ENCODE assay signal across 8 cellular contexts in the genomic region with DNA sequence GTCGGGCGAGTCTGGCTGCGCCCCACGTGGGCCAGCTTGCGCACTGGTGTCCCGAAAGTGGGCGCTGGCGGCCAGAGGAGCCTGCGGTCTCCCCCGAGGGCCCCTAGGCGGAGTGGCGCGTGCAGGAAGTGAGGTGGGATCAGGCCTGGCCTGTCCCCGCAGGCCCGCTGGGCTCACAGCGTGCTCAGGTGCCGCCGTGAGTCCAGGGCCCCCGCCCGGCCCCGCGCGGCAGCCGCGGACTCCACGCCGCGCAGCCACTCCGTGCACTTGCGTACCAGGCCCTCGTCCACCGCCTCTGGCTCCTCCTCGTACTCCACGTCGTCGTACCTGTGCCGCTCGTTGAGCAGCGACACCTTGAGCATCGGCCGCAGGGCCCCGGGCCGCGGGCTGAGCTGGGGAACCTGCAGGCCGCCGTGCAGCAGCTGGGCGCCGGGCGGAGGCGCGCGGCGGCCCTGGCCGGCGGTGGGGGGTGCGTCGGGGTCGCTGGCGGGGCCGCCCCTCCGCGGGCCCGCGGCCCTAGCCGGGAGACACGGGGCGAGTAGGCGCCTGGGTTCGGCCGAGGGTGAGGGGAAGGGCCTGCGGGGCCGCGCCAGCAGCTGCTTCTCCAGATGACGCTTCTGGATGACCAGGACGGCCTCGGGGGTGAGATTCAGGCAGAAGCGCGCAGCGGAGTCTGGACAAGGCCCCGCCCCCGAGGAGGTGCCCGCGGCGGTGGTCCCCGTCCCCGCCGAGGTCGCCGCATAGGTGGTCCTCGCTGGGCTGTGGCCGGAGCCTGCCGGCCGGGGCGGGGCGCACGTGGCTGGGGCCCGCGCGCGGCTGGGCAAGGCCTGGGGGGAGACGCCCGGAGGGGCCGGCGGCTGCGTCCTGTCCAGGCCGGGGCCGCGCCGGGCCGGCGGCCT. TPM values are rescaled to one million over a fixed set of nuclear protein-coding genes. Genes with fewer than 3 reads are reported as not detected.
DNase-seq lines count a peak whose midpoint lies in the region; ATAC-seq and TF ChIP-seq lines count a peak whose summit lies in the region.

No MANE protein-coding gene starts in this region.

- H3K36me3 Mint-ChIP-seq in Caco-2 (ENCODE audit: insufficient read depth, unreplicated experiment) = no peaks in the 10 kb centered on the region

- WGBS in body of pancreas, 2 donors = 4 to 5% methylated on average over 16 to 106 of the region's 111 CpGs
- 9% methylated on average over 83 of the region's 111 CpGs for WGBS in mesenchymal stem cell

- H3K4me3 Mint-ChIP-seq in Caco-2 (ENCODE audit: unreplicated experiment) = peak overlapping the region; percentile 17

- no peak overlapping the region for H3K23ac ChIP-seq in mesenchymal stem cell (ENCODE audit: low read length in 2 of 2)

- CTCF ChIA-PET in Caco-2 (lab: Charles Lee) = no interaction called here

- H3K4me1 Mint-ChIP-seq in Caco-2 (ENCODE audit: low read depth, unreplicated experiment) = no peaks in the 10 kb centered on the region

- no peak overlapping the region for H2BK12ac ChIP-seq in mesenchymal stem cell (ENCODE audit: low read length in 2 of 2)

- no peak overlapping the region for H2AFZ ChIP-seq in mesenchymal stem cell (ENCODE audit: low read depth, low read length)

- H3K36me3 ChIP-seq in Caco-2 (ENCODE audit: control insufficient read depth, insufficient read depth, low read length) (no peaks in the 10 kb centered on the region), body of pancreas (replicated peaks in 1 of 2; ENCODE audit: insufficient read depth in 1 of 2, low read depth in 2 of 2) (no peaks in the 10 kb centered on the region), mesenchymal stem cell (ENCODE audit: control insufficient read depth in 1 of 2, insufficient read depth in 2 of 2, low read depth in 1 of 2, low read length in 2 of 2) (no peaks in the 10 kb centered on the region), vagina (no peaks in the 10 kb centered on the region)

- H3K27ac ChIP-seq in body of pancreas = no peak overlapping the region
- H3K27ac ChIP-seq in mesenchymal stem cell (ENCODE audit: low read length, poor library complexity, severe bottlenecking) = no peak overlapping the region
- no peak overlapping the region for H3K27ac ChIP-seq in vagina

- no peak overlapping the region for H3K4ac ChIP-seq in mesenchymal stem cell (ENCODE audit: low read depth in 1 of 2, low read length in 2 of 2)

- DNase-seq in Caco-2 (peak in 1 of 2 experiments; percentile 25), body of pancreas (peak in 3 of 4 donors; percentile 17 to 35 (median 23)), mesenchymal stem cell (peak; percentile 9), vagina (ENCODE audit: extremely low spot score in 2 of 2) (no peak), NOMO-1 treated with DMSO at 0.1 percent for 48 hours (lab: John Stamatoyannopoulos, UW; ENCODE audit: unreplicated experiment) (no peak), SW480 (ENCODE audit: low spot score) (no peak)

- H3K18ac ChIP-seq in mesenchymal stem cell (ENCODE audit: low read depth in 1 of 2, low read length in 2 of 2) = no peak overlapping the region

- no peak overlapping the region for H4K91ac ChIP-seq in mesenchymal stem cell (ENCODE audit: low read length)

- no peak overlapping the region for H2BK15ac ChIP-seq in mesenchymal stem cell (ENCODE audit: low read depth, poor library complexity, severe bottlenecking)

- no TSS peak for BruUV-seq in Caco-2 (replicated peaks; lab: Mats Ljungman, UMichigan)

- POLR2A ChIA-PET in Caco-2 (lab: Charles Lee) = no interaction called here

- ATAC-seq in GM19324 (IDR thresholded peaks at IDR 0.05; ENCODE audit: low FRiP score, unreplicated experiment) (peak; percentile 21), HG03521 (IDR thresholded peaks at IDR 0.05; ENCODE audit: unreplicated experiment) (peak; percentile 34), body of pancreas (peak; percentile 53)

- no peak overlapping the region for H2BK120ac ChIP-seq in mesenchymal stem cell (ENCODE audit: low read depth, low read length)

- H3K4me3 ChIP-seq in Caco-2 (ENCODE audit: low read depth, low read length) (peak overlapping the region; percentile 62), body of pancreas (peak overlapping the region in 1 of 2 donors; percentile 25), mesenchymal stem cell (ENCODE audit: insufficient read depth in 1 of 2, low read depth in 1 of 2, low read length in 2 of 2) (peak overlapping the region in 1 of 2 experiments; percentile 56), vagina (peak overlapping the region; percentile 41 to 42)

- H4K8ac ChIP-seq in mesenchymal stem cell (ENCODE audit: low read length) = no peak overlapping the region

- H3K27ac Mint-ChIP-seq in Caco-2 (ENCODE audit: unreplicated experiment) = no peak overlapping the region

- H3K79me1 ChIP-seq in mesenchymal stem cell (replicated peaks; ENCODE audit: low read length, poor library complexity, severe bottlenecking) = no peaks in the 10 kb centered on the region

- H3K9ac ChIP-seq in mesenchymal stem cell (ENCODE audit: low read length) = no peak overlapping the region

- no peaks in the 10 kb centered on the region for H3K27me3 ChIP-seq in Caco-2 (replicated peaks; ENCODE audit: control insufficient read depth, insufficient read depth, low read length)
- H3K27me3 ChIP-seq in body of pancreas = peaks cover 0 to 4% of the 10 kb centered on the region in 2 donors
- peaks cover 38 to 71% of the 10 kb centered on the region in 2 experiments for H3K27me3 ChIP-seq in mesenchymal stem cell (ENCODE audit: control insufficient read depth in 1 of 2, insufficient read depth in 1 of 2, low read length in 2 of 2)
- H3K27me3 ChIP-seq in vagina = peaks cover 9% of the 10 kb centered on the region

- no peak overlapping the region for H2AK5ac ChIP-seq in mesenchymal stem cell (ENCODE audit: low read length, severe bottlenecking)

- TF ChIP-seq POLR2A in body of pancreas (IDR thresholded peaks at IDR 0.05) (no peak), vagina (IDR thresholded peaks at IDR 0.05) (no peak)

- H3K4me2 ChIP-seq in mesenchymal stem cell (ENCODE audit: low read length, poor library complexity, severe bottlenecking) = peak overlapping the region; percentile 100

- TF ChIP-seq CTCF in Caco-2 (IDR thresholded peaks at IDR 0.05; ENCODE audit: insufficient read depth in 1 of 2, low read depth in 1 of 2, low read length in 1 of 2, severe bottlenecking in 1 of 2, unreplicated experiment in 1 of 2) = no peak
- TF ChIP-seq CTCF in body of pancreas (IDR thresholded peaks at IDR 0.05) = no peak
- no peak for TF ChIP-seq CTCF in vagina (IDR thresholded peaks at IDR 0.05)

- H3K9me3 Mint-ChIP-seq in Caco-2 (ENCODE audit: unreplicated experiment) = no peaks in the 10 kb centered on the region

- no peak overlapping the region for H2BK5ac ChIP-seq in mesenchymal stem cell (ENCODE audit: low read depth, low read length, poor library complexity, severe bottlenecking)

- H3K9me3 ChIP-seq in Caco-2 (no peaks in the 10 kb centered on the region), body of pancreas (no peaks in the 10 kb centered on the region), mesenchymal stem cell (ENCODE audit: control insufficient read depth, low read length) (no peaks in the 10 kb centered on the region), vagina (no peaks in the 10 kb centered on the region)

- no peak overlapping the region for H3K14ac ChIP-seq in mesenchymal stem cell (ENCODE audit: low read length in 2 of 2)

- H3K4me1 ChIP-seq in Caco-2 (no peaks in the 10 kb centered on the region), body of pancreas (peaks cover 22% of the 10 kb centered on the region), mesenchymal stem cell (ENCODE audit: control insufficient read depth, insufficient read depth, low read depth, low read length) (peaks cover 17% of the 10 kb centered on the region), vagina (peaks cover 21% of the 10 kb centered on the region)

- H3K27me3 Mint-ChIP-seq in Caco-2 (ENCODE audit: insufficient read depth, unreplicated experiment) = no peaks in the 10 kb centered on the region

- intact Hi-C loops in Caco-2 (cut with micrococcal nuclease; ENCODE audit: unreplicated experiment) (no loop called here), body of pancreas (cut with DNase I) (no loop called here), vagina (cut with DNase I) (no loop called here)

RNA-seq across cellular contexts. Expression of gene PRR18, which starts 0.9 kb away (rescaled TPM):
- 0.77 and 0.95 TPM in 2 replicates for total RNA-seq in Caco-2 (2022)
- total RNA-seq in body of pancreas = not detected
- polyA plus RNA-seq in mesenchymal stem cell (2013, experiment 1 of 2) = not detected
- not detected for polyA plus RNA-seq in mesenchymal stem cell (2013, experiment 2 of 2)
- not detected for total RNA-seq in vagina

RNA-seq across cellular contexts. Expression of gene SFT2D1, which starts 35.0 kb away (rescaled TPM):
- total RNA-seq in Caco-2 (2022) = 44.3 and 48.1 TPM in 2 replicates
- total RNA-seq in body of pancreas = 10 to 100 TPM; 11.5 to 28.0 TPM
- 57.5 TPM for polyA plus RNA-seq in mesenchymal stem cell (2013, experiment 1 of 2)
- polyA plus RNA-seq in mesenchymal stem cell (2013, experiment 2 of 2) = 62.7 TPM
- 23.3 TPM for total RNA-seq in vagina

Comparison
In these comparisons a context has a peak if more than half of its experiments do, and no peak if none do; other contexts are left out.
1. DNase-seq: peak in body of pancreas (3 of 4) and mesenchymal stem cell (single experiment); none in vagina (0 of 2), NOMO-1 treated with DMSO at 0.1 percent for 48 hours (single experiment) and SW480 (single experiment).
2. Peak in every context shown above with its lines, with median percentiles within 50 percentile points of each other: ATAC-seq.